1 cellular context compared by ENCODE assay signal in the genomic region with DNA sequence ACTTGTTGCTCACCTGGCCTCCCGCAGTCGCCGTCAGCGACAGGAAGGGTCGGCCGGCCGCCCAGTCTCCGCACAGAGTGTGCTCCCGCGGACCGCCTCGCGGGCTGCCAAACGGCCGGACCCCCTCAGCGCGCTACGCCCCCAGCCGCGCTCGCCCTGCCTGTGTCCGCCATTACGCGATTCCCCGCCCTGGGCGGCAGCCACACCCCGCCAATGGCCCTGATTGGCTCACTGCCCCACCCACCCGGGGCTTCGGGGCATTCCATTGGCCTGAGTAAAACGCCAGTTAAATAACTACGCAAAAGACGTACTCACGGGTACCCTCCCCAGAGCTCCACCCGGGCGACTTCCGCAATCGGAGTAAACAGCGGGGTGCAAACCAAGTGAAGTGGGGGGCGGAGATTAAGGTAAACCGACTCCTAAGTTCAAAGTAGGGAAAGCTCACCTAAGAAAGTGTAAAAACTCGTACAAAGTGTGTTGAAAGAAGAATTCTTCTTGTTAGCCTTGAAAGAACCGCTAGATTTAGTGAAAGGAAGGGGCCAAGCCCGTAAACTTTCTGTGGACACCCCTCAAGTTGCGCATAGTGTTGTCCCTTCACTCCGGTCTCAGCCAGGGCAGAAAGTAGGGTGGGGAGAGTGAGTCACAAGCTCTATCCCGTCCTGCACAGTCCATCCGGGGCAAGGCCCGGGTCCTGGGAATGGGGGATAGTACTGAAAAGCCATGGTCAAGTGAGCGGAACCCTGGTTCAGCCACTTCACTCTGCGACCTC.
TF ChIP-seq lines count a peak whose summit lies in the region.

A gene with protein sequence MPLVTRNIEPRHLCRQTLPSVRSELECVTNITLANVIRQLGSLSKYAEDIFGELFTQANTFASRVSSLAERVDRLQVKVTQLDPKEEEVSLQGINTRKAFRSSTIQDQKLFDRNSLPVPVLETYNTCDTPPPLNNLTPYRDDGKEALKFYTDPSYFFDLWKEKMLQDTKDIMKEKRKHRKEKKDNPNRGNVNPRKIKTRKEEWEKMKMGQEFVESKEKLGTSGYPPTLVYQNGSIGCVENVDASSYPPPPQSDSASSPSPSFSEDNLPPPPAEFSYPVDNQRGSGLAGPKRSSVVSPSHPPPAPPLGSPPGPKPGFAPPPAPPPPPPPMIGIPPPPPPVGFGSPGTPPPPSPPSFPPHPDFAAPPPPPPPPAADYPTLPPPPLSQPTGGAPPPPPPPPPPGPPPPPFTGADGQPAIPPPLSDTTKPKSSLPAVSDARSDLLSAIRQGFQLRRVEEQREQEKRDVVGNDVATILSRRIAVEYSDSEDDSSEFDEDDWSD (minus strand): TSS at position 195 of the 769 bp plus-strand sequence. CDS start 61,277 bp downstream, outside the sequence.

TF ChIP-seq in K562, 482 proteins besides CTCF, POLR2A, EP300 and RAD21 (continued from another document and continues in another):
- TF ChIP-seq, protein P1, sequence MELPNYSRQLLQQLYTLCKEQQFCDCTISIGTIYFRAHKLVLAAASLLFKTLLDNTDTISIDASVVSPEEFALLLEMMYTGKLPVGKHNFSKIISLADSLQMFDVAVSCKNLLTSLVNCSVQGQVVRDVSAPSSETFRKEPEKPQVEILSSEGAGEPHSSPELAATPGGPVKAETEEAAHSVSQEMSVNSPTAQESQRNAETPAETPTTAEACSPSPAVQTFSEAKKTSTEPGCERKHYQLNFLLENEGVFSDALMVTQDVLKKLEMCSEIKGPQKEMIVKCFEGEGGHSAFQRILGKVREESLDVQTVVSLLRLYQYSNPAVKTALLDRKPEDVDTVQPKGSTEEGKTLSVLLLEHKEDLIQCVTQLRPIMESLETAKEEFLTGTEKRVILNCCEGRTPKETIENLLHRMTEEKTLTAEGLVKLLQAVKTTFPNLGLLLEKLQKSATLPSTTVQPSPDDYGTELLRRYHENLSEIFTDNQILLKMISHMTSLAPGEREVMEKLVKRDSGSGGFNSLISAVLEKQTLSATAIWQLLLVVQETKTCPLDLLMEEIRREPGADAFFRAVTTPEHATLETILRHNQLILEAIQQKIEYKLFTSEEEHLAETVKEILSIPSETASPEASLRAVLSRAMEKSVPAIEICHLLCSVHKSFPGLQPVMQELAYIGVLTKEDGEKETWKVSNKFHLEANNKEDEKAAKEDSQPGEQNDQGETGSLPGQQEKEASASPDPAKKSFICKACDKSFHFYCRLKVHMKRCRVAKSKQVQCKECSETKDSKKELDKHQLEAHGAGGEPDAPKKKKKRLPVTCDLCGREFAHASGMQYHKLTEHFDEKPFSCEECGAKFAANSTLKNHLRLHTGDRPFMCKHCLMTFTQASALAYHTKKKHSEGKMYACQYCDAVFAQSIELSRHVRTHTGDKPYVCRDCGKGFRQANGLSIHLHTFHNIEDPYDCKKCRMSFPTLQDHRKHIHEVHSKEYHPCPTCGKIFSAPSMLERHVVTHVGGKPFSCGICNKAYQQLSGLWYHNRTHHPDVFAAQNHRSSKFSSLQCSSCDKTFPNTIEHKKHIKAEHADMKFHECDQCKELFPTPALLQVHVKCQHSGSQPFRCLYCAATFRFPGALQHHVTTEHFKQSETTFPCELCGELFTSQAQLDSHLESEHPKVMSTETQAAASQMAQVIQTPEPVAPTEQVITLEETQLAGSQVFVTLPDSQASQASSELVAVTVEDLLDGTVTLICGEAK (IDR thresholded peaks at IDR 0.05), result peak; percentile 73
- TF ChIP-seq, protein P1 (CRISPR knock-in tag; IDR thresholded peaks at IDR 0.05), result no peak
- TF ChIP-seq GATAD2B (IDR thresholded peaks at IDR 0.05; ENCODE audit: borderline replicate concordance) (0 out of 2 replicates have a peak, but pooled peaks have one; percentile 46), ZNF232 (CRISPR knock-in tag; IDR thresholded peaks at IDR 0.05) (no peak; the same call in 1 of the 2 replicates), PHF21A (IDR thresholded peaks at IDR 0.05; ENCODE audit: borderline replicate concordance, low read depth) (no peak), NFATC3 (IDR thresholded peaks at IDR 0.05) (no peak), SAFB (IDR thresholded peaks at IDR 0.05; ENCODE audit: borderline replicate concordance, low read depth, low read length) (no peak), SPI1 (IDR thresholded peaks at IDR 0.05; ENCODE audit: borderline replicate concordance, low read depth, low read length) (peak; percentile 84), ZNF764 (CRISPR knock-in tag; IDR thresholded peaks at IDR 0.05; ENCODE audit: low read depth) (no peak), E2F3 (CRISPR knock-in tag; IDR thresholded peaks at IDR 0.05) (peak; percentile 86), ZKSCAN1 (IDR thresholded peaks at IDR 0.05; ENCODE audit: low read depth, low read length) (no peak)
- TF ChIP-seq, protein P2, sequence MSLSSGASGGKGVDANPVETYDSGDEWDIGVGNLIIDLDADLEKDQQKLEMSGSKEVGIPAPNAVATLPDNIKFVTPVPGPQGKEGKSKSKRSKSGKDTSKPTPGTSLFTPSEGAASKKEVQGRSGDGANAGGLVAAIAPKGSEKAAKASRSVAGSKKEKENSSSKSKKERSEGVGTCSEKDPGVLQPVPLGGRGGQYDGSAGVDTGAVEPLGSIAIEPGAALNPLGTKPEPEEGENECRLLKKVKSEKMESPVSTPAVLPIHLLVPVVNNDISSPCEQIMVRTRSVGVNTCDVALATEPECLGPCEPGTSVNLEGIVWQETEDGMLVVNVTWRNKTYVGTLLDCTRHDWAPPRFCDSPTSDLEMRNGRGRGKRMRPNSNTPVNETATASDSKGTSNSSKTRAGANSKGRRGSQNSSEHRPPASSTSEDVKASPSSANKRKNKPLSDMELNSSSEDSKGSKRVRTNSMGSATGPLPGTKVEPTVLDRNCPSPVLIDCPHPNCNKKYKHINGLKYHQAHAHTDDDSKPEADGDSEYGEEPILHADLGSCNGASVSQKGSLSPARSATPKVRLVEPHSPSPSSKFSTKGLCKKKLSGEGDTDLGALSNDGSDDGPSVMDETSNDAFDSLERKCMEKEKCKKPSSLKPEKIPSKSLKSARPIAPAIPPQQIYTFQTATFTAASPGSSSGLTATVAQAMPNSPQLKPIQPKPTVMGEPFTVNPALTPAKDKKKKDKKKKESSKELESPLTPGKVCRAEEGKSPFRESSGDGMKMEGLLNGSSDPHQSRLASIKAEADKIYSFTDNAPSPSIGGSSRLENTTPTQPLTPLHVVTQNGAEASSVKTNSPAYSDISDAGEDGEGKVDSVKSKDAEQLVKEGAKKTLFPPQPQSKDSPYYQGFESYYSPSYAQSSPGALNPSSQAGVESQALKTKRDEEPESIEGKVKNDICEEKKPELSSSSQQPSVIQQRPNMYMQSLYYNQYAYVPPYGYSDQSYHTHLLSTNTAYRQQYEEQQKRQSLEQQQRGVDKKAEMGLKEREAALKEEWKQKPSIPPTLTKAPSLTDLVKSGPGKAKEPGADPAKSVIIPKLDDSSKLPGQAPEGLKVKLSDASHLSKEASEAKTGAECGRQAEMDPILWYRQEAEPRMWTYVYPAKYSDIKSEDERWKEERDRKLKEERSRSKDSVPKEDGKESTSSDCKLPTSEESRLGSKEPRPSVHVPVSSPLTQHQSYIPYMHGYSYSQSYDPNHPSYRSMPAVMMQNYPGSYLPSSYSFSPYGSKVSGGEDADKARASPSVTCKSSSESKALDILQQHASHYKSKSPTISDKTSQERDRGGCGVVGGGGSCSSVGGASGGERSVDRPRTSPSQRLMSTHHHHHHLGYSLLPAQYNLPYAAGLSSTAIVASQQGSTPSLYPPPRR (CRISPR knock-in tag; IDR thresholded peaks at IDR 0.05; ENCODE audit: borderline replicate concordance), result no peak; the same call in 1 of the 2 replicates
- TF ChIP-seq, protein P3, sequence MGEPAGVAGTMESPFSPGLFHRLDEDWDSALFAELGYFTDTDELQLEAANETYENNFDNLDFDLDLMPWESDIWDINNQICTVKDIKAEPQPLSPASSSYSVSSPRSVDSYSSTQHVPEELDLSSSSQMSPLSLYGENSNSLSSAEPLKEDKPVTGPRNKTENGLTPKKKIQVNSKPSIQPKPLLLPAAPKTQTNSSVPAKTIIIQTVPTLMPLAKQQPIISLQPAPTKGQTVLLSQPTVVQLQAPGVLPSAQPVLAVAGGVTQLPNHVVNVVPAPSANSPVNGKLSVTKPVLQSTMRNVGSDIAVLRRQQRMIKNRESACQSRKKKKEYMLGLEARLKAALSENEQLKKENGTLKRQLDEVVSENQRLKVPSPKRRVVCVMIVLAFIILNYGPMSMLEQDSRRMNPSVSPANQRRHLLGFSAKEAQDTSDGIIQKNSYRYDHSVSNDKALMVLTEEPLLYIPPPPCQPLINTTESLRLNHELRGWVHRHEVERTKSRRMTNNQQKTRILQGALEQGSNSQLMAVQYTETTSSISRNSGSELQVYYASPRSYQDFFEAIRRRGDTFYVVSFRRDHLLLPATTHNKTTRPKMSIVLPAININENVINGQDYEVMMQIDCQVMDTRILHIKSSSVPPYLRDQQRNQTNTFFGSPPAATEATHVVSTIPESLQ (CRISPR knock-in tag; IDR thresholded peaks at IDR 0.05), result peak; percentile 6; the same call in 1 of the 2 replicates
- TF ChIP-seq, protein P4, sequence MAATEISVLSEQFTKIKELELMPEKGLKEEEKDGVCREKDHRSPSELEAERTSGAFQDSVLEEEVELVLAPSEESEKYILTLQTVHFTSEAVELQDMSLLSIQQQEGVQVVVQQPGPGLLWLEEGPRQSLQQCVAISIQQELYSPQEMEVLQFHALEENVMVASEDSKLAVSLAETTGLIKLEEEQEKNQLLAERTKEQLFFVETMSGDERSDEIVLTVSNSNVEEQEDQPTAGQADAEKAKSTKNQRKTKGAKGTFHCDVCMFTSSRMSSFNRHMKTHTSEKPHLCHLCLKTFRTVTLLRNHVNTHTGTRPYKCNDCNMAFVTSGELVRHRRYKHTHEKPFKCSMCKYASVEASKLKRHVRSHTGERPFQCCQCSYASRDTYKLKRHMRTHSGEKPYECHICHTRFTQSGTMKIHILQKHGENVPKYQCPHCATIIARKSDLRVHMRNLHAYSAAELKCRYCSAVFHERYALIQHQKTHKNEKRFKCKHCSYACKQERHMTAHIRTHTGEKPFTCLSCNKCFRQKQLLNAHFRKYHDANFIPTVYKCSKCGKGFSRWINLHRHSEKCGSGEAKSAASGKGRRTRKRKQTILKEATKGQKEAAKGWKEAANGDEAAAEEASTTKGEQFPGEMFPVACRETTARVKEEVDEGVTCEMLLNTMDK (IDR thresholded peaks at IDR 0.05; ENCODE audit: borderline replicate concordance, insufficient read depth, low read depth, low read length, poor library complexity, severe bottlenecking), result peak; percentile 7
- TF ChIP-seq, protein P5, sequence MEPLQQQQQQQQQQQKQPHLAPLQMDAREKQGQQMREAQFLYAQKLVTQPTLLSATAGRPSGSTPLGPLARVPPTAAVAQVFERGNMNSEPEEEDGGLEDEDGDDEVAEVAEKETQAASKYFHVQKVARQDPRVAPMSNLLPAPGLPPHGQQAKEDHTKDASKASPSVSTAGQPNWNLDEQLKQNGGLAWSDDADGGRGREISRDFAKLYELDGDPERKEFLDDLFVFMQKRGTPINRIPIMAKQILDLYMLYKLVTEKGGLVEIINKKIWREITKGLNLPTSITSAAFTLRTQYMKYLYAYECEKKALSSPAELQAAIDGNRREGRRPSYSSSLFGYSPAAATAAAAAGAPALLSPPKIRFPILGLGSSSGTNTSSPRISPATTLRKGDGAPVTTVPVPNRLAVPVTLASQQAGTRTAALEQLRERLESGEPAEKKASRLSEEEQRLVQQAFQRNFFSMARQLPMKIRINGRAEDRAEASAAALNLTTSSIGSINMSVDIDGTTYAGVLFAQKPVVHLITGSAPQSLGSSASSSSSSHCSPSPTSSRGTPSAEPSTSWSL (CRISPR knock-in tag; IDR thresholded peaks at IDR 0.05; ENCODE audit: borderline replicate concordance), result no peak
- TF ChIP-seq, protein P6, sequence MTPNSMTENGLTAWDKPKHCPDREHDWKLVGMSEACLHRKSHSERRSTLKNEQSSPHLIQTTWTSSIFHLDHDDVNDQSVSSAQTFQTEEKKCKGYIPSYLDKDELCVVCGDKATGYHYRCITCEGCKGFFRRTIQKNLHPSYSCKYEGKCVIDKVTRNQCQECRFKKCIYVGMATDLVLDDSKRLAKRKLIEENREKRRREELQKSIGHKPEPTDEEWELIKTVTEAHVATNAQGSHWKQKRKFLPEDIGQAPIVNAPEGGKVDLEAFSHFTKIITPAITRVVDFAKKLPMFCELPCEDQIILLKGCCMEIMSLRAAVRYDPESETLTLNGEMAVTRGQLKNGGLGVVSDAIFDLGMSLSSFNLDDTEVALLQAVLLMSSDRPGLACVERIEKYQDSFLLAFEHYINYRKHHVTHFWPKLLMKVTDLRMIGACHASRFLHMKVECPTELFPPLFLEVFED (CRISPR knock-in tag; conservative IDR thresholded peaks at IDR 0.05), result no peak
- TF ChIP-seq, protein P7, sequence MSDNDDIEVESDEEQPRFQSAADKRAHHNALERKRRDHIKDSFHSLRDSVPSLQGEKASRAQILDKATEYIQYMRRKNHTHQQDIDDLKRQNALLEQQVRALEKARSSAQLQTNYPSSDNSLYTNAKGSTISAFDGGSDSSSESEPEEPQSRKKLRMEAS (CRISPR knock-in tag; IDR thresholded peaks at IDR 0.05), result peak; percentile 12; the same call in 1 of the 2 replicates
- TF ChIP-seq, protein P8, sequence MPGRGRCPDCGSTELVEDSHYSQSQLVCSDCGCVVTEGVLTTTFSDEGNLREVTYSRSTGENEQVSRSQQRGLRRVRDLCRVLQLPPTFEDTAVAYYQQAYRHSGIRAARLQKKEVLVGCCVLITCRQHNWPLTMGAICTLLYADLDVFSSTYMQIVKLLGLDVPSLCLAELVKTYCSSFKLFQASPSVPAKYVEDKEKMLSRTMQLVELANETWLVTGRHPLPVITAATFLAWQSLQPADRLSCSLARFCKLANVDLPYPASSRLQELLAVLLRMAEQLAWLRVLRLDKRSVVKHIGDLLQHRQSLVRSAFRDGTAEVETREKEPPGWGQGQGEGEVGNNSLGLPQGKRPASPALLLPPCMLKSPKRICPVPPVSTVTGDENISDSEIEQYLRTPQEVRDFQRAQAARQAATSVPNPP (IDR thresholded peaks at IDR 0.05; ENCODE audit: borderline replicate concordance, insufficient read depth, insufficient read length), result no peak
